ENCODE assay signal across 9 cellular contexts in the genomic region with DNA sequence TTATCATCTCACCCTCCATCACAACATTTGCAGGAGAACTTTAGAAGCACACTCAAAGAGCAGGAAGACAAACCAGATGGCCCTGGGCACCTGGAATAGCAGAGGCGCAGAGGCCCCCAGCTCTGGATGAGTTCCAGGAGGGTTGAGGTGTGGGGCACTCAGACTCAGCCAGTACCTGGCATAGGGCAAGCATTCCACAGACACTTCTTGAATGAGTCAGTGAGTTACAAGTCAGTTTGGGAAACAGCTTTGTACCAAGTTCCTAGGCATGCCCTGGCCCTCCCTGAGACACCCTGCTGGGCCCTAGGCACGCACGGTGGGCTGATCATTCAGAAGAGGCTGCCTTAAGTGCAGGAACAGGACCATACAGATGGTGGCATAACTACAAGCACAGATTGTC. TPM values are rescaled to one million over a fixed set of nuclear protein-coding genes. Genes with fewer than 3 reads are reported as not detected.
DNase-seq lines count a peak whose midpoint lies in the region; ATAC-seq and TF ChIP-seq lines count a peak whose summit lies in the region.
"Had no signal": no experiment of that assay in that cellular context is flagged by ENCODE, and none has a peak within 500 bp of the region (broad histone marks: within the 10 kb centered on the region; RNA-seq: fewer than 3 reads in every experiment).

No MANE protein-coding gene starts in this region.

- H3K36me3 Mint-ChIP-seq in activated CD4-positive, alpha-beta T cell treated with anti-CD3 and anti-CD28 coated beads, Interleukin-2, amount 10 ng/mL, durations not matched to agents 7 days and 5 days (ENCODE audit: low read depth): peaks cover 2% of the 10 kb centered on the region

- H3K36me3 ChIP-seq in HCT116 (ENCODE audit: control insufficient read depth in 1 of 2, insufficient read depth in 2 of 2, low read length in 2 of 2) (peaks cover 0 to 11% of the 10 kb centered on the region in 2 experiments; a peak in 3 of 4 replicates), stomach (peaks cover 0 to 11% (median 5%) of the 10 kb centered on the region in 4 donors)

- H3K9ac ChIP-seq in HCT116 (ENCODE audit: low read length): peak overlapping the region; percentile 24; the same call in 1 of the 2 replicates

- no peaks in the 10 kb centered on the region for H3K27me3 Mint-ChIP-seq in activated CD4-positive, alpha-beta T cell treated with anti-CD3 and anti-CD28 coated beads, Interleukin-2, amount 10 ng/mL, durations not matched to agents 7 days and 5 days

- TF ChIP-seq EP300 in stomach (IDR thresholded peaks at IDR 0.05): no peak

- no peak overlapping the region for H3K4me3 Mint-ChIP-seq in activated CD4-positive, alpha-beta T cell treated with anti-CD3 and anti-CD28 coated beads, Interleukin-2, amount 10 ng/mL, durations not matched to agents 7 days and 5 days

- no peaks in the 10 kb centered on the region for H3K27me3 ChIP-seq in HCT116 (ENCODE audit: insufficient read depth, low read length)
- H3K27me3 ChIP-seq in stomach: no peaks in the 10 kb centered on the region

- POLR2A ChIA-PET in HCT116 (lab: Charles Lee): no interaction called here
- POLR2A ChIA-PET in activated CD4-positive, alpha-beta T cell treated with anti-CD3 and anti-CD28 coated beads, Interleukin-2, amount 10 ng/mL, durations not matched to agents 7 days and 5 days (lab: Charles Lee): no interaction called here

- H2AFZ ChIP-seq in HCT116 (ENCODE audit: low read depth, low read length, poor library complexity, severe bottlenecking): no peak overlapping the region

- H3K9me3 Mint-ChIP-seq in activated CD4-positive, alpha-beta T cell treated with anti-CD3 and anti-CD28 coated beads, Interleukin-2, amount 10 ng/mL, durations not matched to agents 7 days and 5 days: no peaks in the 10 kb centered on the region

- peak; percentile 97 for ATAC-seq in HCT116
- peak; percentile 79 for ATAC-seq in SK-N-SH treated with all-trans-retinoic acid at 6 μM for 48 hours
- ATAC-seq in left cardiac atrium: peak; percentile 12 to 79
- ATAC-seq in HG03457 (IDR thresholded peaks at IDR 0.05; ENCODE audit: unreplicated experiment): no peak

- no peaks in the 10 kb centered on the region for H4K20me1 ChIP-seq in HCT116 (ENCODE audit: insufficient read depth)

- H3K9me3 ChIP-seq in HCT116 (ENCODE audit: control insufficient read depth in 1 of 2, insufficient read depth in 1 of 2, low read depth in 1 of 2, low read length in 2 of 2): no peaks in the 10 kb centered on the region
- no peaks in the 10 kb centered on the region for H3K9me3 ChIP-seq in stomach

- no peak overlapping the region for H3K27ac Mint-ChIP-seq in activated CD4-positive, alpha-beta T cell treated with anti-CD3 and anti-CD28 coated beads, Interleukin-2, amount 10 ng/mL, durations not matched to agents 7 days and 5 days

- WGBS in stomach, 5 donors: 36 to 53% (median 50%) methylated on average over 3 of the region's 3 CpGs

- H3K27ac ChIP-seq in HCT116 (ENCODE audit: low read depth, low read length): peak overlapping the region; percentile 66; the same call in 1 of the 2 replicates
- peak overlapping the region in 4 of 5 donors; percentile 11 to 75 (median 44) for H3K27ac ChIP-seq in stomach

- no TSS peak for BruUV-seq in HCT116 (replicated peaks; lab: Mats Ljungman, UMichigan)

- no peaks in the 10 kb centered on the region; the same call in 1 of the 2 replicates for H3K79me2 ChIP-seq in HCT116 (ENCODE audit: insufficient read depth, low read length)

- intact Hi-C loops in HCT116 (cut with micrococcal nuclease): no loop called here
- intact Hi-C loops in left cardiac atrium (cut with DNase I): no loop called here
- intact Hi-C loops in stomach (cut with DNase I; ENCODE audit: low total_unique reads): no loop called here

- H3K4me1 ChIP-seq in HCT116 (ENCODE audit: control insufficient read depth in 1 of 2, insufficient read depth in 2 of 2, low read length in 2 of 2) (peaks cover 40 to 41% of the 10 kb centered on the region in 2 experiments), stomach (peaks cover 15 to 31% (median 23%) of the 10 kb centered on the region in 4 donors)

- peak; percentile 74 for DNase-seq in HCT116 (ENCODE audit: low read depth, low spot score)
- no peak for DNase-seq in left cardiac atrium
- peak; percentile 57 for DNase-seq in stomach
- DNase-seq in activated CD4-positive, alpha-beta T cell treated with anti-CD3 and anti-CD28 coated beads, Interleukin-2, amount 10 ng/mL, durations not matched to agents 7 days and 5 days: no peak
- DNase-seq in midbrain (lab: John Stamatoyannopoulos, UW): no peak
- DNase-seq: GF-D8, H7 had no signal

- no peak for TF ChIP-seq CTCF in HCT116 (IDR thresholded peaks at IDR 0.05 in 2 of 3, conservative IDR thresholded peaks at IDR 0.05 in 1 of 3; ENCODE audit: borderline replicate concordance in 1 of 3, insufficient read depth in 1 of 3, low read depth in 2 of 3, low read length in 2 of 3)
- no peak for TF ChIP-seq CTCF in stomach (IDR thresholded peaks at IDR 0.05)

- no peak for TF ChIP-seq POLR2A in HCT116 (IDR thresholded peaks at IDR 0.05; ENCODE audit: borderline replicate concordance, extremely low read depth, insufficient read depth, insufficient read length)
- TF ChIP-seq POLR2A in stomach (IDR thresholded peaks at IDR 0.05): no peak

- CTCF ChIA-PET in HCT116 (lab: Charles Lee): no interaction called here
- CTCF ChIA-PET in activated CD4-positive, alpha-beta T cell treated with anti-CD3 and anti-CD28 coated beads, Interleukin-2, amount 10 ng/mL, durations not matched to agents 7 days and 5 days (lab: Charles Lee): no interaction called here

- no peaks in the 10 kb centered on the region for H3K4me1 Mint-ChIP-seq in activated CD4-positive, alpha-beta T cell treated with anti-CD3 and anti-CD28 coated beads, Interleukin-2, amount 10 ng/mL, durations not matched to agents 7 days and 5 days

- peak overlapping the region; percentile 70 for H3K4me2 ChIP-seq in HCT116 (ENCODE audit: low read length)

- no peak for TF ChIP-seq RAD21 in HCT116 (IDR thresholded peaks at IDR 0.05; ENCODE audit: low read depth)

- RAD21 ChIA-PET in HCT116 (lab: Charles Lee; ENCODE audit: low non-redundant PET in 1 of 2, low total read pairs in 2 of 2, uncharacterized antibody in 2 of 2, unreplicated experiment in 2 of 2): interaction anchor here in 1 of 2 experiments (0.7 kb wide), 1 partner anchor 10 kb away, joined by 3 read pairs; no protein-coding TSS in a partner anchor

- no peaks in the 10 kb centered on the region for H3K9me2 ChIP-seq in HCT116 (ENCODE audit: insufficient read depth)

- H3K4me3 ChIP-seq in HCT116 (replicated peaks in 1 of 2; ENCODE audit: low read depth in 1 of 2, low read length in 2 of 2): peak overlapping the region in 1 of 2 experiments; percentile 21; a peak in 1 of 4 replicates
- no peak overlapping the region for H3K4me3 ChIP-seq in stomach

TF ChIP-seq in HCT116, 20 proteins besides CTCF, POLR2A, EP300 and RAD21 (continues in another document):
- TF ChIP-seq CEBPB (IDR thresholded peaks at IDR 0.05; ENCODE audit: low read depth) (0 out of 2 replicates have a peak, but pooled peaks have one; percentile 15), POLR2AphosphoS5 (IDR thresholded peaks at IDR 0.05; ENCODE audit: low read depth, low read length) (peak; percentile 47; the same call in 1 of the 2 replicates), CBX3 (IDR thresholded peaks at IDR 0.05; ENCODE audit: low read depth) (peak; percentile 57; the same call in 1 of the 2 replicates), SRF (IDR thresholded peaks at IDR 0.05; ENCODE audit: low read depth) (no peak), TCF7L2 (IDR thresholded peaks at IDR 0.05; ENCODE audit: borderline replicate concordance, extremely low read depth, insufficient read depth, insufficient read length) (peak; percentile 15), ELF1 (IDR thresholded peaks at IDR 0.05; ENCODE audit: borderline replicate concordance, low read depth) (no peak), ZFX (IDR thresholded peaks at IDR 0.05) (no peak), YY1 (IDR thresholded peaks at IDR 0.05; ENCODE audit: extremely low read depth, insufficient replicate concordance, low read depth, low read length) (no peak), EGR1 (IDR thresholded peaks at IDR 0.05; ENCODE audit: low read depth) (no peak)
- TF ChIP-seq, protein P1, sequence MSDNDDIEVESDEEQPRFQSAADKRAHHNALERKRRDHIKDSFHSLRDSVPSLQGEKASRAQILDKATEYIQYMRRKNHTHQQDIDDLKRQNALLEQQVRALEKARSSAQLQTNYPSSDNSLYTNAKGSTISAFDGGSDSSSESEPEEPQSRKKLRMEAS (IDR thresholded peaks at IDR 0.05): peak; percentile 57

TF ChIP-seq in SK-N-SH treated with all-trans-retinoic acid at 6 μM for 48 hours, 23 proteins besides CTCF, POLR2A, EP300 and RAD21:
- TF ChIP-seq ZNF70 (CRISPR knock-in tag; IDR thresholded peaks at IDR 0.05): no peak
- TF ChIP-seq ISL1 (CRISPR knock-in tag; IDR thresholded peaks at IDR 0.05): peak; percentile 56
- no peak for TF ChIP-seq CSDC2 (CRISPR knock-in tag; IDR thresholded peaks at IDR 0.05)
- no peak for TF ChIP-seq GLIS3 (CRISPR knock-in tag; IDR thresholded peaks at IDR 0.05)

RNA-seq across cellular contexts. Expression of gene MAP3K9, which starts 54.3 kb away (rescaled TPM):
- total RNA-seq in HCT116 (2021; ENCODE audit: unreplicated experiment): 11.7 TPM
- polyA plus RNA-seq in HCT116 (2012): 5.9 and 6.0 TPM in 2 replicates
- total RNA-seq in left cardiac atrium: 1 to 10 TPM; 2.0 to 2.7 TPM
- total RNA-seq in stomach: 10 to 100 TPM in 1 of 5 donors, 1 to 10 TPM in 4; 7.0 to 11.0 (median 8.5) TPM
- polyA plus RNA-seq in stomach: 1 to 10 TPM in 2 of 3 donors, under 1 TPM in 1; 0.46 to 1.7 (median 1.1) TPM
- 1 to 10 TPM; 4.8 TPM for total RNA-seq in activated CD4-positive, alpha-beta T cell treated with anti-CD3 and anti-CD28 coated beads, Interleukin-2, amount 10 ng/mL, durations not matched to agents 7 days and 5 days

Comparison
In these comparisons a context has a peak if more than half of its experiments do, and no peak if none do; other contexts are left out.
1. DNase-seq: peak in HCT116 (single experiment) and stomach (single experiment); none in left cardiac atrium (single experiment), activated CD4-positive, alpha-beta T cell treated with anti-CD3 and anti-CD28 coated beads, Interleukin-2, amount 10 ng/mL, durations not matched to agents 7 days and 5 days (single experiment) and midbrain (single experiment).